Comparison of ENCODE assay signal across 9 cellular contexts in the genomic region with DNA sequence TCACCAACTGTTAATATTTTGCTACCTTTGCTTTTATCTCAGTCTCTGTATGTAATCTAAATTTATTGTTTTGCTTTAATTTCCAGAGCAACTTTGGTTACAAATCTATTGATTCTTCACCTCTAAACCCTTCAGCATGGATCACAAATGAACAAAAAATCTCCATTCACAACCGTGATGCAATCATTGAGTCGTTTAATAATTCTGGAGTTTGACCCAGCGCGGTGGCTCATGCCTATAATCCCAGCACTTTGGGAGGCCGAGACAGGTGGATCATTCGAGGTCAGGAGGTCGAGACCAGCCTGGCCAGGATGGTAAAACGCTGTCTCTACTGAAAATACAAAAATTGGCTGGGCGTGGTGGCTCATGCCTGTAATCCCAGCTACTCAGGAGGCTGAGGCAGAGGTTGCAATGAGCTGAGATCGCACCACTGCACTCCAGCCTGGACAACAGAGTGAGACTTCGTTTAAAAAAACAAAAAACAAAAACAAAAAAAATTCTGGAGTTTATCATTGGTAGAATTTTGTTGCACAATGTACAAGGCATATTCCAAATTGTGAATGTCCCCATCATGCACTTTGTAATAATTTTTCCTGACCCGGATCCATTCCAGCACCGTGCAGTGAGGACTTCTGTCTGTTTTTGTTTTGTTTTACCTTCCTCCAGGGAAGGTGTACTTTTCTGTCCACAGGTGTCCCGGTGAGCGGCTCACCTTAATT. TPM values are rescaled to one million over a fixed set of nuclear protein-coding genes. Genes with fewer than 3 reads are reported as not detected.
DNase-seq lines count a peak whose midpoint lies in the region; ATAC-seq, FAIRE-seq and TF ChIP-seq lines count a peak whose summit lies in the region.
"Had no signal": no experiment of that assay in that cellular context is flagged by ENCODE, and none has a peak within 500 bp of the region (broad histone marks: within the 10 kb centered on the region; RNA-seq: fewer than 3 reads in every experiment).

No MANE protein-coding gene starts in this region.

- POLR2A ChIA-PET in IMR-90 (lab: Charles Lee; ENCODE audit: unreplicated experiment) = no interaction called here

- no peak overlapping the region for H2AFZ ChIP-seq in ACC112 (ENCODE audit: low read length, unreplicated experiment)
- H2AFZ ChIP-seq in IMR-90 (replicated peaks; ENCODE audit: low read length, poor library complexity) = peak overlapping the region; percentile 88

- H3K4me3 Mint-ChIP-seq in naive B cell (peak overlapping the region; percentile 67 to 87 (median 82)), CD14-positive monocyte (peak overlapping the region in 1 of 2 donors; percentile 39)

- H2AK5ac ChIP-seq in IMR-90 (ENCODE audit: low read depth, low read length) = no peak overlapping the region

- no peak overlapping the region for H3K4ac ChIP-seq in IMR-90 (ENCODE audit: low read depth, low read length)

- peaks cover 5 to 34% of the 10 kb centered on the region in 2 experiments; a peak in 1 of 4 replicates for H3K79me1 ChIP-seq in IMR-90 (ENCODE audit: low read depth in 1 of 2, low read length in 2 of 2)

- no peak overlapping the region for H2BK120ac ChIP-seq in IMR-90 (ENCODE audit: low read depth, low read length)

- 67% methylated on average over 6 of the region's 15 CpGs; no CpG with 5 or more reads in 1 of the 2 experiments for WGBS in IMR-90 (ENCODE audit: extremely low coverage in 2 of 2, insufficient read length in 1 of 2), 2 experiments

- no peak for TF ChIP-seq RAD21 in IMR-90 (IDR thresholded peaks at IDR 0.05; ENCODE audit: low read length)

- H2BK20ac ChIP-seq in IMR-90 (ENCODE audit: low read depth, low read length) = no peak overlapping the region

- H4K20me1 ChIP-seq in IMR-90 (ENCODE audit: insufficient read depth, low read length) = no peaks in the 10 kb centered on the region; the same call in 1 of the 2 replicates

- H3K27me3 ChIP-seq in ACC112 (ENCODE audit: insufficient read depth, low read length) = no peaks in the 10 kb centered on the region
- no peaks in the 10 kb centered on the region for H3K27me3 ChIP-seq in IMR-90 (ENCODE audit: control insufficient read depth, insufficient read depth, low read length)

- no peak overlapping the region for H4K91ac ChIP-seq in IMR-90 (ENCODE audit: insufficient read depth, low read depth, low read length)

- H3K9me3 Mint-ChIP-seq in naive B cell (no peaks in the 10 kb centered on the region), CD14-positive monocyte (peaks cover 0 to 1% (median 0%) of the 10 kb centered on the region in 7 donors)

- H3K14ac ChIP-seq in IMR-90 (replicated peaks; ENCODE audit: low read depth, low read length) = no peak overlapping the region

- H3K4me2 ChIP-seq in IMR-90 (ENCODE audit: low read depth, low read length) = peak overlapping the region; percentile 64

- H2AK9ac ChIP-seq in IMR-90 (replicated peaks; ENCODE audit: low read depth, low read length, poor library complexity) = no peak overlapping the region

- TF ChIP-seq POLR2A in IMR-90 (IDR thresholded peaks at IDR 0.05; ENCODE audit: low read depth, low read length) = no peak

- H3K27ac ChIP-seq in ACC112 (ENCODE audit: low read depth, low read length) (no peak overlapping the region), IMR-90 (ENCODE audit: insufficient read depth, low read length) (no peak overlapping the region), coronary artery (no peak overlapping the region)

- H4K8ac ChIP-seq in IMR-90 (ENCODE audit: low read depth in 2 of 2, low read length in 2 of 2) = peak overlapping the region; percentile 63 to 84; a peak in 2 of 4 replicates

- H3K27ac Mint-ChIP-seq in naive B cell (peak overlapping the region in 1 of 6 donors; percentile 66), CD14-positive monocyte (peak overlapping the region in 1 of 7 donors; percentile 18)

- H3K4me3 ChIP-seq in ACC112 (ENCODE audit: low read depth, low read length) (peak overlapping the region; percentile 90), IMR-90 (ENCODE audit: insufficient read depth, low read depth, low read length) (peak overlapping the region; percentile 12; the same call in 1 of the 2 replicates), coronary artery (peak overlapping the region; percentile 48)

- H2BK5ac ChIP-seq in IMR-90 (ENCODE audit: low read depth, low read length, poor library complexity, severe bottlenecking) = no peak overlapping the region

- H3K18ac ChIP-seq in IMR-90 (ENCODE audit: low read depth, low read length) = no peak overlapping the region

- dilution Hi-C loops in IMR-90 (cut with HindIII; ENCODE audit: low sequenced_read_pairs, unreplicated experiment) = no loop called here

- no peak for FAIRE-seq in urothelium cell line (lab: Jason Lieb, UNC)

- H3K9me1 ChIP-seq in IMR-90 (ENCODE audit: insufficient read depth, low read length) = peaks cover 6% of the 10 kb centered on the region

- H3K9me3 ChIP-seq in IMR-90 (ENCODE audit: control insufficient read depth, insufficient read depth, low read length) = no peaks in the 10 kb centered on the region

- ATAC-seq in IMR-90 (ENCODE audit: low read depth) (no peak), naive B cell (ENCODE audit: low read depth in 2 of 2) (no peak), GM18519 (IDR thresholded peaks at IDR 0.05; ENCODE audit: low FRiP score, unreplicated experiment) (no peak)

- H3K27me3 Mint-ChIP-seq in naive B cell (no peaks in the 10 kb centered on the region), CD14-positive monocyte (ENCODE audit: low read depth in 3 of 3) (peaks cover 1 to 2% (median 2%) of the 10 kb centered on the region in 3 donors)

- in situ Hi-C loops in IMR-90 (cut with MboI; ENCODE audit: low sequenced_read_pairs) = no loop called here

- peak overlapping the region; percentile 12; the same call in 1 of the 2 replicates for H4K5ac ChIP-seq in IMR-90 (ENCODE audit: low read depth, low read length)

- intact Hi-C loops in IMR-90 (cut with micrococcal nuclease) = no loop called here
- intact Hi-C loops in CD14-positive monocyte (cut with micrococcal nuclease) = no loop called here

- no peaks in the 10 kb centered on the region for H3K36me3 Mint-ChIP-seq in naive B cell
- peaks cover 0 to 1% of the 10 kb centered on the region in 2 donors for H3K36me3 Mint-ChIP-seq in CD14-positive monocyte

- DNase-seq in IMR-90 (no peak), coronary artery (ENCODE audit: low spot score) (no peak), naive B cell (no peak), urothelium cell line (ENCODE audit: low spot score) (no peak), CD14-positive monocyte (ENCODE audit: low spot score) (no peak)
- DNase-seq in stimulated activated CD4-positive, alpha-beta T cell treated with anti-CD3 and anti-CD28 coated beads, Interleukin-2, amount 100 ng/mL, for 48 hours = no peak
- DNase-seq: NCI-H1048 had no signal

- peaks cover 4% of the 10 kb centered on the region for H3K79me2 ChIP-seq in ACC112 (ENCODE audit: control insufficient read depth, insufficient read depth, low read length, unreplicated experiment)

- no peak overlapping the region for H3K23ac ChIP-seq in IMR-90 (ENCODE audit: low read depth, low read length)

- peaks cover 22% of the 10 kb centered on the region for H3K4me1 ChIP-seq in ACC112 (ENCODE audit: control insufficient read depth, insufficient read depth, low read length, unreplicated experiment)
- peaks cover 8% of the 10 kb centered on the region; the same call in 1 of the 2 replicates for H3K4me1 ChIP-seq in IMR-90 (ENCODE audit: control insufficient read depth, insufficient read depth, low read length)

- CTCF ChIA-PET in IMR-90 (lab: Yijun Ruan, JAX) = no interaction called here

- H3K4me1 Mint-ChIP-seq in naive B cell (peaks cover 11 to 26% (median 12%) of the 10 kb centered on the region in 3 donors), CD14-positive monocyte (peaks cover 32% of the 10 kb centered on the region)

- no peak for TF ChIP-seq CTCF in IMR-90 (conservative IDR thresholded peaks at IDR 0.05; ENCODE audit: low read depth, low read length)
- no peak for TF ChIP-seq CTCF in coronary artery (IDR thresholded peaks at IDR 0.05)
- TF ChIP-seq CTCF in CD14-positive monocyte (IDR thresholded peaks at IDR 0.05) = no peak

- no peaks in the 10 kb centered on the region for H3K36me3 ChIP-seq in ACC112 (ENCODE audit: insufficient read depth, low read length)
- H3K36me3 ChIP-seq in IMR-90 (ENCODE audit: control insufficient read depth, insufficient read depth, low read length) = no peaks in the 10 kb centered on the region; the same call in 1 of the 2 replicates

- BruUV-seq in IMR-90 (replicated peaks; lab: Mats Ljungman, UMichigan) = no TSS peak

- no peak overlapping the region for H3K56ac ChIP-seq in IMR-90 (ENCODE audit: extremely low read depth, insufficient read depth, low read length)

- H2BK15ac ChIP-seq in IMR-90 (ENCODE audit: low read depth, low read length) = no peak overlapping the region

- no peak overlapping the region; the same call in 1 of the 2 replicates for H3K9ac ChIP-seq in IMR-90 (ENCODE audit: low read depth, low read length)

RNA-seq across cellular contexts. Expression of gene IDUA, which starts 2.3 kb away (rescaled TPM):
- total RNA-seq in IMR-90 (2012; rRNA removed) = 0.72 and 1.7 TPM in 2 replicates
- polyA plus RNA-seq in IMR-90 (2012; rRNA removed) (12.5 and 16.7 TPM in 2 replicates), naive B cell (ENCODE audit: low read depth in 6 of 6) (1 to 10 TPM; 2.2 to 8.3 (median 3.3) TPM), CD14-positive monocyte (1 to 10 TPM; 6.4 to 8.5 TPM)
- 6.3 and 14.8 TPM in 2 replicates for polyA plus RNA-seq in IMR-90 (2012; cell fraction: cytosol; rRNA removed)
- polyA plus RNA-seq in IMR-90 (2012; cell fraction: nucleus; rRNA removed; ENCODE audit: low replicate concordance) = 119 and 328 TPM in 2 replicates

RNA-seq across cellular contexts. Expression of gene SLC26A1, which starts 8.7 kb away (rescaled TPM):
- not detected in 2 replicates for total RNA-seq in IMR-90 (2012; rRNA removed)
- polyA plus RNA-seq in IMR-90 (2012; rRNA removed) = 0.09 and 0.13 TPM in 2 replicates
- 0.03 and 0.05 TPM in 2 replicates for polyA plus RNA-seq in IMR-90 (2012; cell fraction: cytosol; rRNA removed)
- polyA plus RNA-seq in IMR-90 (2012; cell fraction: nucleus; rRNA removed; ENCODE audit: low replicate concordance) = 0.24 and 0.40 TPM in 2 replicates
- polyA plus RNA-seq in naive B cell (ENCODE audit: low read depth in 6 of 6) = 1 to 10 TPM in 2 of 6 donors, under 1 TPM in 3, not detected in 1; 0.22 to 4.3 (median 0.77) TPM
- polyA plus RNA-seq in CD14-positive monocyte = under 1 TPM; 0.16 to 0.18 TPM

RNA-seq across cellular contexts. Expression of gene DGKQ, which starts 11.1 kb away (rescaled TPM):
- total RNA-seq in IMR-90 (2012; rRNA removed) = 4.3 and 4.4 TPM in 2 replicates
- 15.6 and 17.4 TPM in 2 replicates for polyA plus RNA-seq in IMR-90 (2012; rRNA removed)
- polyA plus RNA-seq in IMR-90 (2012; cell fraction: cytosol; rRNA removed) = 10.0 and 14.6 TPM in 2 replicates
- polyA plus RNA-seq in IMR-90 (2012; cell fraction: nucleus; rRNA removed; ENCODE audit: low replicate concordance) = 58.0 and 149 TPM in 2 replicates
- 10 to 100 TPM in 1 of 6 donors, 1 to 10 TPM in 5; 1.6 to 11.9 (median 4.1) TPM for polyA plus RNA-seq in naive B cell (ENCODE audit: low read depth in 6 of 6)
- 1 to 10 TPM in 1 of 2 donors, under 1 TPM in 1; 0.58 to 2.4 TPM for polyA plus RNA-seq in CD14-positive monocyte

RNA-seq across cellular contexts. Expression of gene FGFRL1, which starts 26.9 kb away (rescaled TPM):
- 43.3 and 49.3 TPM in 2 replicates for total RNA-seq in IMR-90 (2012; rRNA removed)
- 78.8 and 87.3 TPM in 2 replicates for polyA plus RNA-seq in IMR-90 (2012; rRNA removed)
- 35.7 and 111 TPM in 2 replicates for polyA plus RNA-seq in IMR-90 (2012; cell fraction: cytosol; rRNA removed)
- 65.7 and 165 TPM in 2 replicates for polyA plus RNA-seq in IMR-90 (2012; cell fraction: nucleus; rRNA removed; ENCODE audit: low replicate concordance)
- 1 to 10 TPM in 2 of 6 donors, under 1 TPM in 3, not detected in 1; 0.22 to 2.3 (median 0.37) TPM for polyA plus RNA-seq in naive B cell (ENCODE audit: low read depth in 6 of 6)
- polyA plus RNA-seq in CD14-positive monocyte = under 1 TPM; 0.17 to 0.28 TPM

RNA-seq across cellular contexts. Expression of gene TMEM175, which starts 52.2 kb away (rescaled TPM):
- 7.7 and 9.2 TPM in 2 replicates for total RNA-seq in IMR-90 (2012; rRNA removed)
- polyA plus RNA-seq in IMR-90 (2012; rRNA removed) = 41.9 and 47.4 TPM in 2 replicates
- 39.3 and 51.6 TPM in 2 replicates for polyA plus RNA-seq in IMR-90 (2012; cell fraction: cytosol; rRNA removed)
- 415 and 679 TPM in 2 replicates for polyA plus RNA-seq in IMR-90 (2012; cell fraction: nucleus; rRNA removed; ENCODE audit: low replicate concordance)
- polyA plus RNA-seq in naive B cell (ENCODE audit: low read depth in 6 of 6) = 10 to 100 TPM; 18.7 to 38.8 (median 24.1) TPM
- polyA plus RNA-seq in CD14-positive monocyte = 10 to 100 TPM; 18.9 to 20.7 TPM

Comparison
In these comparisons a context has a peak if more than half of its experiments do, and no peak if none do; other contexts are left out.
1. H3K4me3 ChIP-seq: peak in every context shown above with its lines; median percentile 90 in ACC112; 48 in coronary artery; 12 in IMR-90.